ENCODE assay signal across 17 cellular contexts in genomic region chr10:34145751-34146150, GRCh38.
DNase-seq lines count a peak whose midpoint lies in the region; ATAC-seq, FAIRE-seq and TF ChIP-seq lines count a peak whose summit lies in the region.
"Had no signal": no experiment of that assay in that cellular context is flagged by ENCODE, and none has a peak within 500 bp of the region (broad histone marks: within the 10 kb centered on the region; RNA-seq: fewer than 3 reads in every experiment).

No MANE protein-coding gene starts in this region.

- peak overlapping the region; percentile 8; the same call in 1 of the 2 replicates for H3K4me3 Mint-ChIP-seq in HFFc6
- H3K4me3 Mint-ChIP-seq: activated B cell treated with CpG ODN at 0.5 μM for 24 hours; effector memory CD8-positive, alpha-beta T cell; naive thymus-derived CD4-positive, alpha-beta T cell had no signal

- no peak overlapping the region for H3K4me3 ChIP-seq in brain microvascular endothelial cell (ENCODE audit: low read depth, low read length)

- H3K36me3 ChIP-seq in brain microvascular endothelial cell (replicated peaks): no peaks in the 10 kb centered on the region

- no peak for ATAC-seq in HG03432 (IDR thresholded peaks at IDR 0.05; ENCODE audit: unreplicated experiment)
- ATAC-seq: effector memory CD8-positive, alpha-beta T cell; foreskin keratinocyte; naive thymus-derived CD4-positive, alpha-beta T cell had no signal

- peak overlapping the region; percentile 5 for H3K27ac ChIP-seq in brain microvascular endothelial cell
- H3K27ac ChIP-seq: foreskin keratinocyte had no signal

- in situ Hi-C loops in brain microvascular endothelial cell (cut with HindIII; ENCODE audit: low pct_ligation_motif_present, low sequenced_read_pairs): no loop called here

- no peaks in the 10 kb centered on the region for H3K36me3 Mint-ChIP-seq in HFFc6 (ENCODE audit: low read depth)
- H3K36me3 Mint-ChIP-seq: naive thymus-derived CD4-positive, alpha-beta T cell had no signal

- peaks cover 2% of the 10 kb centered on the region; the same call in 1 of the 2 replicates for H3K27me3 Mint-ChIP-seq in HFFc6 (ENCODE audit: insufficient read depth)
- H3K27me3 Mint-ChIP-seq: activated B cell treated with CpG ODN at 0.5 μM for 24 hours; effector memory CD8-positive, alpha-beta T cell; progenitor cell of endocrine pancreas had no signal

- no peak for TF ChIP-seq CTCF in HFFc6 (IDR thresholded peaks at IDR 0.05)
- no peak for TF ChIP-seq CTCF in brain microvascular endothelial cell (IDR thresholded peaks at IDR 0.05; ENCODE audit: low read depth, low read length, missing control alignments)

- no peaks in the 10 kb centered on the region for H3K9me3 Mint-ChIP-seq in HFFc6
- H3K9me3 Mint-ChIP-seq: activated B cell treated with CpG ODN at 0.5 μM for 24 hours; effector memory CD8-positive, alpha-beta T cell had no signal

- no peak for FAIRE-seq in urothelium cell line (lab: Jason Lieb, UNC)

- peaks cover 18% of the 10 kb centered on the region for H3K4me1 Mint-ChIP-seq in HFFc6 (ENCODE audit: low read depth)
- H3K4me1 Mint-ChIP-seq: activated B cell treated with CpG ODN at 0.5 μM for 24 hours; naive thymus-derived CD4-positive, alpha-beta T cell had no signal

- no peaks in the 10 kb centered on the region for H3K27me3 ChIP-seq in brain microvascular endothelial cell (replicated peaks)
- H3K27me3 ChIP-seq: foreskin keratinocyte had no signal

- H3K27ac Mint-ChIP-seq in HFFc6: peak overlapping the region; percentile 10; the same call in 1 of the 2 replicates
- H3K27ac Mint-ChIP-seq: activated B cell treated with CpG ODN at 0.5 μM for 24 hours; effector memory CD8-positive, alpha-beta T cell; naive thymus-derived CD4-positive, alpha-beta T cell; progenitor cell of endocrine pancreas had no signal

- DNase-seq in HFFc6: no peak
- peak; percentile 68 for DNase-seq in brain microvascular endothelial cell
- peak; percentile 26 for DNase-seq in hepatic stellate cell (ENCODE audit: low spot score)
- peak; percentile 33 for DNase-seq in urothelium cell line (ENCODE audit: low spot score)
- DNase-seq in NCI-H774 (lab: John Stamatoyannopoulos, UW): no peak
- DNase-seq in NCI-H146 (lab: John Stamatoyannopoulos, UW): no peak
- DNase-seq: activated B cell treated with CpG ODN at 0.5 μM for 24 hours; C1 segment of cervical spinal cord; central memory CD4-positive, alpha-beta T cell; effector memory CD8-positive, alpha-beta T cell; foreskin keratinocyte; MM.1S; naive thymus-derived CD4-positive, alpha-beta T cell; NCI-H187; NCI-H446 treated with DMSO at 0.1 percent for 48 hours had no signal

Comparison
In these comparisons a context has a peak if more than half of its experiments do, and no peak if none do; other contexts are left out.
1. DNase-seq: peak in brain microvascular endothelial cell (single experiment), hepatic stellate cell (single experiment) and urothelium cell line (single experiment); none in HFFc6 (single experiment), NCI-H774 (single experiment) and NCI-H146 (single experiment).